1 cellular context compared by ENCODE assay signal in the genomic region with DNA sequence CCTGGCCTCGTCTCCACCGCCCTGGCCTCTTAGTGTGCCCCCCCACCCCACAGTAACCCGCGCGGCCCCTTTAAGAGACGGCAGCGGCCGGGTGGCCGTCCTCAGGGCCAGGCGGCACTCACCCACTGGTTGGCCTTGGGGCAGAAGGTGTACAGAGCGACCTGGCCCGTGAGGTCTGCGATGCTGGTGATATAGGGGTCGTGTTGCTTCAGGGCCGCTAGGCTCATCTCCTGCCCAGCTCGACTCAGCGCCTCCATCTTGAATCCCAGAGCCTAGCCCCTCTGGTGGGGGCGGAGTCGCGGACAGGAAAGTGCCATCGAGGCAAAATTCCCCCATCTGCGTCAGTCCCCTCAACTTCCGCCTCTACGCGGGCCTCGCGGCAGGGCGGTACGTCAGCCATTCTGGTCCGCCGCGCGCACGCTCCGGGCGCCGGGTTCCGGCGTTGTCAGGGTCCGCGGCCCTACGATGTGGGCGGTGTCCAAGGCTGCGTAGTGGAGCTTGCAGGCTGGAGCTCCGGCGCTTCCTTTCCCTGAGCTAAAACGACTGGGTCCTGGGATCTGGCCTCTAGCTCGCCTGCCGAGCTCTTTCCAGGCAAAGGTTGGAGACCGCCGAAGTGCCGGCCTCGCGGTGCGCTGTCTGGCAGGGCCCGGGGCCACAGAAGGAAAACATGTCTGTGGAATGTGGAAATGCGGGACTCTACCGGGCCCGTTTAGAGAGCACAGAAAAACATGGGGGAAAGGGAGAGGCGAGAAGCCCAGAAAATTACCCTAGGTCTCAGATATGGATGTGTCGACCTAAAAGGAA.
TF ChIP-seq lines count a peak whose summit lies in the region.

A gene (minus strand): TSS at position 283 of the 804 bp plus-strand sequence. CDS start 26 bp downstream, at position 257.

TF ChIP-seq in HepG2, 621 proteins besides CTCF, POLR2A, EP300 and RAD21 (continued from another document and continues in another):
- TF ChIP-seq, protein P1, sequence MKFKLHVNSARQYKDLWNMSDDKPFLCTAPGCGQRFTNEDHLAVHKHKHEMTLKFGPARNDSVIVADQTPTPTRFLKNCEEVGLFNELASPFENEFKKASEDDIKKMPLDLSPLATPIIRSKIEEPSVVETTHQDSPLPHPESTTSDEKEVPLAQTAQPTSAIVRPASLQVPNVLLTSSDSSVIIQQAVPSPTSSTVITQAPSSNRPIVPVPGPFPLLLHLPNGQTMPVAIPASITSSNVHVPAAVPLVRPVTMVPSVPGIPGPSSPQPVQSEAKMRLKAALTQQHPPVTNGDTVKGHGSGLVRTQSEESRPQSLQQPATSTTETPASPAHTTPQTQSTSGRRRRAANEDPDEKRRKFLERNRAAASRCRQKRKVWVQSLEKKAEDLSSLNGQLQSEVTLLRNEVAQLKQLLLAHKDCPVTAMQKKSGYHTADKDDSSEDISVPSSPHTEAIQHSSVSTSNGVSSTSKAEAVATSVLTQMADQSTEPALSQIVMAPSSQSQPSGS (CRISPR knock-in tag; IDR thresholded peaks at IDR 0.05), result peak; percentile 95
- TF ChIP-seq, protein P2, sequence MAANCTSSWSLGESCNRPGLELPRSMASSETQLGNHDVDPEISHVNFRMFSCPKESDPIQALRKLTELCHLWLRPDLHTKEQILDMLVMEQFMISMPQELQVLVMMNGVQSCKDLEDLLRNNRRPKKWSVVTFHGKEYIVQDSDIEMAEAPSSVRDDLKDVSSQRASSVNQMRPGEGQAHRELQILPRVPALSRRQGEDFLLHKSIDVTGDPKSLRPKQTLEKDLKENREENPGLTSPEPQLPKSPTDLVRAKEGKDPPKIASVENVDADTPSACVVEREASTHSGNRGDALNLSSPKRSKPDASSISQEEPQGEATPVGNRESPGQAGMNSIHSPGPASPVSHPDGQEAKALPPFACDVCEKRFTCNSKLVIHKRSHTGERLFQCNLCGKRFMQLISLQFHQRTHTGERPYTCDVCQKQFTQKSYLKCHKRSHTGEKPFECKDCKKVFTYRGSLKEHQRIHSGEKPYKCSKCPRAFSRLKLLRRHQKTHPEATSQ (CRISPR knock-in tag; IDR thresholded peaks at IDR 0.05; ENCODE audit: borderline replicate concordance), result peak; percentile 97
- TF ChIP-seq, protein P3, sequence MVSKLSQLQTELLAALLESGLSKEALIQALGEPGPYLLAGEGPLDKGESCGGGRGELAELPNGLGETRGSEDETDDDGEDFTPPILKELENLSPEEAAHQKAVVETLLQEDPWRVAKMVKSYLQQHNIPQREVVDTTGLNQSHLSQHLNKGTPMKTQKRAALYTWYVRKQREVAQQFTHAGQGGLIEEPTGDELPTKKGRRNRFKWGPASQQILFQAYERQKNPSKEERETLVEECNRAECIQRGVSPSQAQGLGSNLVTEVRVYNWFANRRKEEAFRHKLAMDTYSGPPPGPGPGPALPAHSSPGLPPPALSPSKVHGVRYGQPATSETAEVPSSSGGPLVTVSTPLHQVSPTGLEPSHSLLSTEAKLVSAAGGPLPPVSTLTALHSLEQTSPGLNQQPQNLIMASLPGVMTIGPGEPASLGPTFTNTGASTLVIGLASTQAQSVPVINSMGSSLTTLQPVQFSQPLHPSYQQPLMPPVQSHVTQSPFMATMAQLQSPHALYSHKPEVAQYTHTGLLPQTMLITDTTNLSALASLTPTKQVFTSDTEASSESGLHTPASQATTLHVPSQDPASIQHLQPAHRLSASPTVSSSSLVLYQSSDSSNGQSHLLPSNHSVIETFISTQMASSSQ (IDR thresholded peaks at IDR 0.05; ENCODE audit: low read depth), result no peak; the same call in 1 of the 2 replicates
- TF ChIP-seq, protein P3 (CRISPR knock-in tag; IDR thresholded peaks at IDR 0.05; ENCODE audit: borderline replicate concordance), result peak; percentile 93
- TF ChIP-seq HDAC1 (CRISPR knock-in tag; IDR thresholded peaks at IDR 0.05) (peak; percentile 98), FOXP1 (IDR thresholded peaks at IDR 0.05) (no peak), FOXP1 (CRISPR knock-in tag; IDR thresholded peaks at IDR 0.05) (no peak; the same call in 1 of the 2 replicates), ZBTB42 (CRISPR knock-in tag; IDR thresholded peaks at IDR 0.05) (no peak), STAT5B (CRISPR knock-in tag; IDR thresholded peaks at IDR 0.05) (peak; percentile 51; the same call in 1 of the 2 replicates), SUZ12 (IDR thresholded peaks at IDR 0.05; ENCODE audit: low read depth, low read length) (no peak), ZNF883 (CRISPR knock-in tag; IDR thresholded peaks at IDR 0.05; ENCODE audit: not compliant biosample characterization) (peak; percentile 86), ZNF33A (CRISPR knock-in tag; IDR thresholded peaks at IDR 0.05; ENCODE audit: borderline replicate concordance) (peak; percentile 94), TBL1XR1 (IDR thresholded peaks at IDR 0.05; ENCODE audit: borderline replicate concordance, low read length, partially characterized antibody) (peak; percentile 88), ZNF556 (CRISPR knock-in tag; IDR thresholded peaks at IDR 0.05; ENCODE audit: borderline replicate concordance) (peak; percentile 100), PCBP2 (optimal IDR thresholded peaks at IDR 0.05; ENCODE audit: low read depth, low read length, poor library complexity, severe bottlenecking) (no peak), ZNF816 (CRISPR knock-in tag; IDR thresholded peaks at IDR 0.05; ENCODE audit: borderline replicate concordance) (no peak), ZFP82 (CRISPR knock-in tag; IDR thresholded peaks at IDR 0.05; ENCODE audit: borderline replicate concordance) (no peak), TOE1 (CRISPR knock-in tag; IDR thresholded peaks at IDR 0.05) (peak; percentile 93; the same call in 1 of the 2 replicates), ZNF775 (CRISPR knock-in tag; IDR thresholded peaks at IDR 0.05; ENCODE audit: borderline replicate concordance) (no peak), IRX3 (CRISPR knock-in tag; IDR thresholded peaks at IDR 0.05; ENCODE audit: borderline replicate concordance, low read depth) (peak; percentile 19), SRSF4 (IDR thresholded peaks at IDR 0.05; ENCODE audit: low read depth, low read length, poor library complexity, severe bottlenecking) (no peak), ZNF329 (CRISPR knock-in tag; IDR thresholded peaks at IDR 0.05; ENCODE audit: low read depth) (no peak), THAP11 (CRISPR knock-in tag; IDR thresholded peaks at IDR 0.05) (peak; percentile 97), ZFP36L1 (CRISPR knock-in tag; IDR thresholded peaks at IDR 0.05) (peak; percentile 97), RFX1 (IDR thresholded peaks at IDR 0.05) (no peak)
- TF ChIP-seq, protein P4, sequence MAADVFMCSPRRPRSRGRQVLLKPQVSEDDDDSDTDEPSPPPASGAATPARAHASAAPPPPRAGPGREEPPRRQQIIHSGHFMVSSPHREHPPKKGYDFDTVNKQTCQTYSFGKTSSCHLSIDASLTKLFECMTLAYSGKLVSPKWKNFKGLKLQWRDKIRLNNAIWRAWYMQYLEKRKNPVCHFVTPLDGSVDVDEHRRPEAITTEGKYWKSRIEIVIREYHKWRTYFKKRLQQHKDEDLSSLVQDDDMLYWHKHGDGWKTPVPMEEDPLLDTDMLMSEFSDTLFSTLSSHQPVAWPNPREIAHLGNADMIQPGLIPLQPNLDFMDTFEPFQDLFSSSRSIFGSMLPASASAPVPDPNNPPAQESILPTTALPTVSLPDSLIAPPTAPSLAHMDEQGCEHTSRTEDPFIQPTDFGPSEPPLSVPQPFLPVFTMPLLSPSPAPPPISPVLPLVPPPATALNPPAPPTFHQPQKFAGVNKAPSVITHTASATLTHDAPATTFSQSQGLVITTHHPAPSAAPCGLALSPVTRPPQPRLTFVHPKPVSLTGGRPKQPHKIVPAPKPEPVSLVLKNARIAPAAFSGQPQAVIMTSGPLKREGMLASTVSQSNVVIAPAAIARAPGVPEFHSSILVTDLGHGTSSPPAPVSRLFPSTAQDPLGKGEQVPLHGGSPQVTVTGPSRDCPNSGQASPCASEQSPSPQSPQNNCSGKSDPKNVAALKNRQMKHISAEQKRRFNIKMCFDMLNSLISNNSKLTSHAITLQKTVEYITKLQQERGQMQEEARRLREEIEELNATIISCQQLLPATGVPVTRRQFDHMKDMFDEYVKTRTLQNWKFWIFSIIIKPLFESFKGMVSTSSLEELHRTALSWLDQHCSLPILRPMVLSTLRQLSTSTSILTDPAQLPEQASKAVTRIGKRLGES (CRISPR knock-in tag; IDR thresholded peaks at IDR 0.05; ENCODE audit: borderline replicate concordance), result peak; percentile 81; the same call in 1 of the 2 replicates
- TF ChIP-seq, protein P5, sequence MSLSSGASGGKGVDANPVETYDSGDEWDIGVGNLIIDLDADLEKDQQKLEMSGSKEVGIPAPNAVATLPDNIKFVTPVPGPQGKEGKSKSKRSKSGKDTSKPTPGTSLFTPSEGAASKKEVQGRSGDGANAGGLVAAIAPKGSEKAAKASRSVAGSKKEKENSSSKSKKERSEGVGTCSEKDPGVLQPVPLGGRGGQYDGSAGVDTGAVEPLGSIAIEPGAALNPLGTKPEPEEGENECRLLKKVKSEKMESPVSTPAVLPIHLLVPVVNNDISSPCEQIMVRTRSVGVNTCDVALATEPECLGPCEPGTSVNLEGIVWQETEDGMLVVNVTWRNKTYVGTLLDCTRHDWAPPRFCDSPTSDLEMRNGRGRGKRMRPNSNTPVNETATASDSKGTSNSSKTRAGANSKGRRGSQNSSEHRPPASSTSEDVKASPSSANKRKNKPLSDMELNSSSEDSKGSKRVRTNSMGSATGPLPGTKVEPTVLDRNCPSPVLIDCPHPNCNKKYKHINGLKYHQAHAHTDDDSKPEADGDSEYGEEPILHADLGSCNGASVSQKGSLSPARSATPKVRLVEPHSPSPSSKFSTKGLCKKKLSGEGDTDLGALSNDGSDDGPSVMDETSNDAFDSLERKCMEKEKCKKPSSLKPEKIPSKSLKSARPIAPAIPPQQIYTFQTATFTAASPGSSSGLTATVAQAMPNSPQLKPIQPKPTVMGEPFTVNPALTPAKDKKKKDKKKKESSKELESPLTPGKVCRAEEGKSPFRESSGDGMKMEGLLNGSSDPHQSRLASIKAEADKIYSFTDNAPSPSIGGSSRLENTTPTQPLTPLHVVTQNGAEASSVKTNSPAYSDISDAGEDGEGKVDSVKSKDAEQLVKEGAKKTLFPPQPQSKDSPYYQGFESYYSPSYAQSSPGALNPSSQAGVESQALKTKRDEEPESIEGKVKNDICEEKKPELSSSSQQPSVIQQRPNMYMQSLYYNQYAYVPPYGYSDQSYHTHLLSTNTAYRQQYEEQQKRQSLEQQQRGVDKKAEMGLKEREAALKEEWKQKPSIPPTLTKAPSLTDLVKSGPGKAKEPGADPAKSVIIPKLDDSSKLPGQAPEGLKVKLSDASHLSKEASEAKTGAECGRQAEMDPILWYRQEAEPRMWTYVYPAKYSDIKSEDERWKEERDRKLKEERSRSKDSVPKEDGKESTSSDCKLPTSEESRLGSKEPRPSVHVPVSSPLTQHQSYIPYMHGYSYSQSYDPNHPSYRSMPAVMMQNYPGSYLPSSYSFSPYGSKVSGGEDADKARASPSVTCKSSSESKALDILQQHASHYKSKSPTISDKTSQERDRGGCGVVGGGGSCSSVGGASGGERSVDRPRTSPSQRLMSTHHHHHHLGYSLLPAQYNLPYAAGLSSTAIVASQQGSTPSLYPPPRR (CRISPR knock-in tag; IDR thresholded peaks at IDR 0.05; ENCODE audit: borderline replicate concordance), result peak; percentile 85
- TF ChIP-seq, protein P6, sequence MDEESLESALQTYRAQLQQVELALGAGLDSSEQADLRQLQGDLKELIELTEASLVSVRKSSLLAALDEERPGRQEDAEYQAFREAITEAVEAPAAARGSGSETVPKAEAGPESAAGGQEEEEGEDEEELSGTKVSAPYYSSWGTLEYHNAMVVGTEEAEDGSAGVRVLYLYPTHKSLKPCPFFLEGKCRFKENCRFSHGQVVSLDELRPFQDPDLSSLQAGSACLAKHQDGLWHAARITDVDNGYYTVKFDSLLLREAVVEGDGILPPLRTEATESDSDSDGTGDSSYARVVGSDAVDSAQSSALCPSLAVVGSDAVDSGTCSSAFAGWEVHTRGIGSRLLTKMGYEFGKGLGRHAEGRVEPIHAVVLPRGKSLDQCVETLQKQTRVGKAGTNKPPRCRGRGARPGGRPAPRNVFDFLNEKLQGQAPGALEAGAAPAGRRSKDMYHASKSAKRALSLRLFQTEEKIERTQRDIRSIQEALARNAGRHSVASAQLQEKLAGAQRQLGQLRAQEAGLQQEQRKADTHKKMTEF (CRISPR knock-in tag; IDR thresholded peaks at IDR 0.05), result peak; percentile 99
- TF ChIP-seq, protein P7, sequence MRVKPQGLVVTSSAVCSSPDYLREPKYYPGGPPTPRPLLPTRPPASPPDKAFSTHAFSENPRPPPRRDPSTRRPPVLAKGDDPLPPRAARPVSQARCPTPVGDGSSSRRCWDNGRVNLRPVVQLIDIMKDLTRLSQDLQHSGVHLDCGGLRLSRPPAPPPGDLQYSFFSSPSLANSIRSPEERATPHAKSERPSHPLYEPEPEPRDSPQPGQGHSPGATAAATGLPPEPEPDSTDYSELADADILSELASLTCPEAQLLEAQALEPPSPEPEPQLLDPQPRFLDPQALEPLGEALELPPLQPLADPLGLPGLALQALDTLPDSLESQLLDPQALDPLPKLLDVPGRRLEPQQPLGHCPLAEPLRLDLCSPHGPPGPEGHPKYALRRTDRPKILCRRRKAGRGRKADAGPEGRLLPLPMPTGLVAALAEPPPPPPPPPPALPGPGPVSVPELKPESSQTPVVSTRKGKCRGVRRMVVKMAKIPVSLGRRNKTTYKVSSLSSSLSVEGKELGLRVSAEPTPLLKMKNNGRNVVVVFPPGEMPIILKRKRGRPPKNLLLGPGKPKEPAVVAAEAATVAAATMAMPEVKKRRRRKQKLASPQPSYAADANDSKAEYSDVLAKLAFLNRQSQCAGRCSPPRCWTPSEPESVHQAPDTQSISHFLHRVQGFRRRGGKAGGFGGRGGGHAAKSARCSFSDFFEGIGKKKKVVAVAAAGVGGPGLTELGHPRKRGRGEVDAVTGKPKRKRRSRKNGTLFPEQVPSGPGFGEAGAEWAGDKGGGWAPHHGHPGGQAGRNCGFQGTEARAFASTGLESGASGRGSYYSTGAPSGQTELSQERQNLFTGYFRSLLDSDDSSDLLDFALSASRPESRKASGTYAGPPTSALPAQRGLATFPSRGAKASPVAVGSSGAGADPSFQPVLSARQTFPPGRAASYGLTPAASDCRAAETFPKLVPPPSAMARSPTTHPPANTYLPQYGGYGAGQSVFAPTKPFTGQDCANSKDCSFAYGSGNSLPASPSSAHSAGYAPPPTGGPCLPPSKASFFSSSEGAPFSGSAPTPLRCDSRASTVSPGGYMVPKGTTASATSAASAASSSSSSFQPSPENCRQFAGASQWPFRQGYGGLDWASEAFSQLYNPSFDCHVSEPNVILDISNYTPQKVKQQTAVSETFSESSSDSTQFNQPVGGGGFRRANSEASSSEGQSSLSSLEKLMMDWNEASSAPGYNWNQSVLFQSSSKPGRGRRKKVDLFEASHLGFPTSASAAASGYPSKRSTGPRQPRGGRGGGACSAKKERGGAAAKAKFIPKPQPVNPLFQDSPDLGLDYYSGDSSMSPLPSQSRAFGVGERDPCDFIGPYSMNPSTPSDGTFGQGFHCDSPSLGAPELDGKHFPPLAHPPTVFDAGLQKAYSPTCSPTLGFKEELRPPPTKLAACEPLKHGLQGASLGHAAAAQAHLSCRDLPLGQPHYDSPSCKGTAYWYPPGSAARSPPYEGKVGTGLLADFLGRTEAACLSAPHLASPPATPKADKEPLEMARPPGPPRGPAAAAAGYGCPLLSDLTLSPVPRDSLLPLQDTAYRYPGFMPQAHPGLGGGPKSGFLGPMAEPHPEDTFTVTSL (CRISPR knock-in tag; IDR thresholded peaks at IDR 0.05; ENCODE audit: borderline replicate concordance), result no peak
